27 cellular contexts compared by ENCODE assay signal in the genomic region with DNA sequence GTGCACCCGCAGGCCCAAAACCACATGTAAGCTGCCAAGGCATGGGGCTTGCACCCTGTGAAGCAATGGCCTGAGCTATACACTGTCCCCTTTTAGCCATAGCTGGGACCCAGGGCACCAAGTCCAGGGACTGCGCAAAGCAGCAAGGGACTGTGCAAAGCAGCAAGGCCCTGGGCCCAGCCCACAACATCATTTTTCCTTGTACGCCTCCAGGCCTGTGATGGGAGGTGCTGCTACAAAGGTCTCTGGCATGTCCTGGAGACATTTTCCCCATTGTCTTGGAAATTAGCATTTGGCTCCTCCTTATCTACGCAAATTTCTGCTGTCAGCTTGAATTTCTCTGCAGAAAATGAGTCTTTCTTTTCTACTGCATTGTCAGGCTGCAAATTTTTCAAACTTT. TPM values are rescaled to one million over a fixed set of nuclear protein-coding genes. Genes with fewer than 3 reads are reported as not detected.
A peak's percentile ranks its signal among the peaks of the same experiment; 100 is the strongest.
DNase-seq lines count a peak whose midpoint lies in the region; ATAC-seq and TF ChIP-seq lines count a peak whose summit lies in the region.
"Had no signal": no experiment of that assay in that cellular context is flagged by ENCODE, and none has a peak within 500 bp of the region (broad histone marks: within the 10 kb centered on the region; RNA-seq: fewer than 3 reads in every experiment).

No MANE protein-coding gene starts in this region.

- H3K14ac ChIP-seq in neuronal stem cell (ENCODE audit: low read length): no peak overlapping the region

- H3K9ac ChIP-seq in HUES6 (ENCODE audit: low read length): no peak overlapping the region
- no peak overlapping the region for H3K9ac ChIP-seq in neuronal stem cell (ENCODE audit: low read depth, low read length, poor library complexity)
- H3K9ac ChIP-seq: SK-N-SH had no signal

- H3K9me3 ChIP-seq in HUES6 (ENCODE audit: control insufficient read depth, insufficient read depth, low read depth, low read length) (peaks cover 17% of the 10 kb centered on the region; the same call in 1 of the 2 replicates), neuronal stem cell (replicated peaks in 1 of 2; ENCODE audit: control insufficient read depth in 2 of 2, insufficient read depth in 1 of 2, low read depth in 1 of 2, low read length in 2 of 2) (peaks cover 1 to 18% of the 10 kb centered on the region in 2 donors)
- H3K9me3 ChIP-seq: Caco-2, Peyer's patch, SK-N-SH had no signal

- H3K27me3 ChIP-seq in HUES6 (ENCODE audit: control insufficient read depth, insufficient read depth, low read length): no peaks in the 10 kb centered on the region
- H3K27me3 ChIP-seq in neuronal stem cell (ENCODE audit: control insufficient read depth in 3 of 3, insufficient read depth in 3 of 3, low read depth in 1 of 3, low read length in 3 of 3): no peaks in the 10 kb centered on the region
- H3K27me3 ChIP-seq: Peyer's patch had no signal

- H2BK15ac ChIP-seq in neuronal stem cell (ENCODE audit: low read length): no peak overlapping the region

- no peak overlapping the region for H4K8ac ChIP-seq in neuronal stem cell (ENCODE audit: low read depth, low read length)

- no peak overlapping the region for H4K91ac ChIP-seq in neuronal stem cell (ENCODE audit: low read depth, low read length, poor library complexity)

- H3K23ac ChIP-seq in neuronal stem cell (ENCODE audit: low read depth, low read length, poor library complexity): peak overlapping the region; percentile 25

- no peak overlapping the region for H2BK5ac ChIP-seq in neuronal stem cell (ENCODE audit: low read length)

- H3K36me3 Mint-ChIP-seq in activated naive CD4-positive, alpha-beta T cell treated with anti-CD3 and anti-CD28 coated beads, Interleukin-2, amount 50 U/mL, for 72 hours: peaks cover 0 to 6% of the 10 kb centered on the region in 2 donors

- no peak for TF ChIP-seq CTCF in fibroblast of pulmonary artery (IDR thresholded peaks at IDR 0.05; ENCODE audit: low read length, missing control alignments)

- DNase-seq in left cardiac atrium (peak; percentile 36), Right ventricle myocardium superior (no peak), fibroblast of pulmonary artery (ENCODE audit: low read depth) (peak; percentile 31), neuronal stem cell (ENCODE audit: low spot score) (no peak), dedifferentiated amniotic fluid mesenchymal stem cell (ENCODE audit: extremely low spot score) (no peak), T-helper 2 cell (no peak)
- DNase-seq in activated naive CD4-positive, alpha-beta T cell treated with anti-CD3 and anti-CD28 coated beads, Interleukin-2, amount 50 U/mL, for 72 hours (ENCODE audit: low spot score in 2 of 2): no peak
- DNase-seq: Caco-2; CD8-positive, alpha-beta T cell; GDM1; HCEC 1CT; Karpas-422; NCI-H1092; NCI-H1417 treated with DMSO at 0.1 percent for 48 hours; NCI-H187; NCI-H2081 treated with DMSO at 0.1 percent for 48 hours; NCI-H2171; NCI-H226; NCI-H510A; NCI-H69; OCI-M1; Peyer's patch; SK-N-SH had no signal

- H3K27ac Mint-ChIP-seq in activated naive CD4-positive, alpha-beta T cell treated with anti-CD3 and anti-CD28 coated beads, Interleukin-2, amount 50 U/mL, for 72 hours: no peak overlapping the region
- H3K27ac Mint-ChIP-seq: B cell; CD8-positive, alpha-beta T cell had no signal

- peak overlapping the region; percentile 65; the same call in 1 of the 2 replicates for H3K27ac ChIP-seq in HUES6 (ENCODE audit: low read depth, low read length)
- no peak overlapping the region for H3K27ac ChIP-seq in neuronal stem cell (replicated peaks; ENCODE audit: low read length)
- H3K27ac ChIP-seq: 22Rv1, C4-2B had no signal

- no peak overlapping the region for H2AK5ac ChIP-seq in neuronal stem cell (ENCODE audit: low read depth, low read length)

- no peak overlapping the region for H3K4me2 ChIP-seq in neuronal stem cell (ENCODE audit: insufficient read depth, low read length, poor library complexity, severe bottlenecking)
- H3K4me2 ChIP-seq: SK-N-SH had no signal

- H2AFZ ChIP-seq in neuronal stem cell (ENCODE audit: low read length): no peak overlapping the region

- no peak overlapping the region for H2BK12ac ChIP-seq in neuronal stem cell (ENCODE audit: low read length)

- H3K4ac ChIP-seq in neuronal stem cell (ENCODE audit: low read length): no peak overlapping the region

- ATAC-seq in left cardiac atrium: no peak
- ATAC-seq in Right ventricle myocardium superior (ENCODE audit: poor library complexity): no peak
- ATAC-seq in activated naive CD4-positive, alpha-beta T cell treated with anti-CD3 and anti-CD28 coated beads, Interleukin-2, amount 50 U/mL, for 72 hours: no peak
- ATAC-seq: CD8-positive, alpha-beta T cell had no signal

- intact Hi-C loops in left cardiac atrium (cut with DNase I) (no loop called here), Right ventricle myocardium superior (cut with DNase I) (no loop called here)

- no CpG with 5 or more reads among the region's 4 CpGs for WGBS in neuronal stem cell (ENCODE audit: extremely low coverage in 2 of 2, insufficient read length in 2 of 2, insufficient replicate concordance in 1 of 2), 2 donors

- H3K18ac ChIP-seq in neuronal stem cell (ENCODE audit: low read length): no peak overlapping the region

- H3K4me1 ChIP-seq in HUES6 (ENCODE audit: control insufficient read depth, insufficient read depth, low read length) (peaks cover 23% of the 10 kb centered on the region), neuronal stem cell (ENCODE audit: control insufficient read depth in 2 of 2, insufficient read depth in 1 of 2, low read depth in 1 of 2, low read length in 2 of 2) (no peaks in the 10 kb centered on the region)
- H3K4me1 ChIP-seq: Caco-2 had no signal

- H3K4me3 ChIP-seq in HUES6 (ENCODE audit: low read depth, low read length): 0 out of 2 replicates have a peak overlapping the region, but pooled peaks have one; percentile 28
- H3K4me3 ChIP-seq in fibroblast of pulmonary artery (replicated peaks; ENCODE audit: low read depth, low read length): no peak overlapping the region
- no peak overlapping the region for H3K4me3 ChIP-seq in neuronal stem cell (ENCODE audit: low read length in 2 of 2)
- H3K4me3 ChIP-seq: Peyer's patch had no signal

- H3K36me3 ChIP-seq in HUES6 (ENCODE audit: control insufficient read depth, insufficient read depth, low read length): peaks cover 28% of the 10 kb centered on the region
- H3K36me3 ChIP-seq in neuronal stem cell (replicated peaks in 1 of 2; ENCODE audit: control insufficient read depth in 2 of 2, insufficient read depth in 2 of 2, low read length in 2 of 2): peaks cover 0 to 22% of the 10 kb centered on the region in 2 donors

- no peaks in the 10 kb centered on the region for H3K9me3 Mint-ChIP-seq in activated naive CD4-positive, alpha-beta T cell treated with anti-CD3 and anti-CD28 coated beads, Interleukin-2, amount 50 U/mL, for 72 hours
- H3K9me3 Mint-ChIP-seq: CD8-positive, alpha-beta T cell had no signal

- H3K79me1 ChIP-seq in neuronal stem cell (ENCODE audit: low read depth, low read length): peaks cover 4% of the 10 kb centered on the region

- H2BK120ac ChIP-seq in neuronal stem cell (ENCODE audit: low read depth, low read length): no peak overlapping the region

RNA-seq across cellular contexts. Expression of gene ARHGAP19, which starts 24.8 kb away (rescaled TPM):
- total RNA-seq in left cardiac atrium (1 to 10 TPM; 4.4 to 7.6 TPM), Right ventricle myocardium superior (5.9 TPM)
- 32.1 TPM for polyA plus RNA-seq in neuronal stem cell (2013, experiment 1 of 2)
- polyA plus RNA-seq in neuronal stem cell (2013, experiment 2 of 2): 34.3 TPM
- 10 to 100 TPM; 45.4 to 79.5 TPM for total RNA-seq in activated naive CD4-positive, alpha-beta T cell treated with anti-CD3 and anti-CD28 coated beads, Interleukin-2, amount 50 U/mL, for 72 hours

RNA-seq across cellular contexts. Expression of gene FRAT1, which starts 51.4 kb away (rescaled TPM):
- total RNA-seq in left cardiac atrium (1 to 10 TPM; 2.1 to 6.2 TPM), Right ventricle myocardium superior (5.3 TPM)
- 1.8 TPM for polyA plus RNA-seq in neuronal stem cell (2013, experiment 1 of 2)
- polyA plus RNA-seq in neuronal stem cell (2013, experiment 2 of 2): 1.8 TPM
- total RNA-seq in activated naive CD4-positive, alpha-beta T cell treated with anti-CD3 and anti-CD28 coated beads, Interleukin-2, amount 50 U/mL, for 72 hours: 1 to 10 TPM; 2.7 to 4.0 TPM

Comparison
In these comparisons a context has a peak if more than half of its experiments do, and no peak if none do; other contexts are left out.
1. DNase-seq: peak in left cardiac atrium (single experiment) and fibroblast of pulmonary artery (single experiment); none in Right ventricle myocardium superior (single experiment), neuronal stem cell (single experiment), dedifferentiated amniotic fluid mesenchymal stem cell (single experiment), T-helper 2 cell (0 of 5) and activated naive CD4-positive, alpha-beta T cell treated with anti-CD3 and anti-CD28 coated beads, Interleukin-2, amount 50 U/mL, for 72 hours (0 of 2).